ENCODE assay signal across 1 cellular context in genomic region chr10:91883549-91884542, GRCh38.
TF ChIP-seq lines count a peak whose summit lies in the region.

No MANE protein-coding gene starts in this region.

TF ChIP-seq in HEK293, 187 proteins besides CTCF, POLR2A, EP300 and RAD21 (continued from another document):
- TF ChIP-seq KLF17 (tag by site-specific recombination; IDR thresholded peaks at IDR 0.05) (no peak), ZIC2 (tag by site-specific recombination; IDR thresholded peaks at IDR 0.05) (peak; percentile 90), ZNF211 (tag by site-specific recombination; IDR thresholded peaks at IDR 0.05; ENCODE audit: low read depth) (no peak), ZNF184 (tag by site-specific recombination; IDR thresholded peaks at IDR 0.05) (no peak), SETDB1 (IDR thresholded peaks at IDR 0.05; ENCODE audit: insufficient read length, low read length) (no peak), BCL11B (tag by site-specific recombination; IDR thresholded peaks at IDR 0.05; ENCODE audit: low read depth) (no peak), ZNF701 (tag by site-specific recombination; IDR thresholded peaks at IDR 0.05) (no peak), ZNF658 (tag by site-specific recombination; IDR thresholded peaks at IDR 0.05) (no peak), ZNF175 (tag by site-specific recombination; IDR thresholded peaks at IDR 0.05) (no peak), ZNF391 (tag by site-specific recombination; IDR thresholded peaks at IDR 0.05; ENCODE audit: borderline replicate concordance, low read depth) (no peak), ZNF274 (IDR thresholded peaks at IDR 0.05; ENCODE audit: low read length) (no peak), ZNF274 (tag by site-specific recombination; IDR thresholded peaks at IDR 0.05; ENCODE audit: borderline replicate concordance) (no peak), PRDM10 (tag by site-specific recombination; IDR thresholded peaks at IDR 0.05) (peak; percentile 56; the same call in 1 of the 2 replicates), ZNF529 (tag by site-specific recombination; IDR thresholded peaks at IDR 0.05; ENCODE audit: insufficient replicate concordance) (no peak), ZNF324 (tag by site-specific recombination; IDR thresholded peaks at IDR 0.05) (0 out of 2 replicates have a peak, but pooled peaks have one; percentile 12), ZBTB1 (tag by site-specific recombination; IDR thresholded peaks at IDR 0.05) (no peak), ZNF521 (tag by site-specific recombination; IDR thresholded peaks at IDR 0.05) (no peak), GLIS1 (tag by site-specific recombination; IDR thresholded peaks at IDR 0.05) (peak; percentile 92), ZNF362 (tag by site-specific recombination; IDR thresholded peaks at IDR 0.05) (peak; percentile 64; the same call in 1 of the 2 replicates), MZF1 (tag by site-specific recombination; IDR thresholded peaks at IDR 0.05; ENCODE audit: borderline replicate concordance) (peak; percentile 76; the same call in 1 of the 2 replicates), ZNF416 (tag by site-specific recombination; IDR thresholded peaks at IDR 0.05) (no peak), MEIS1 (CRISPR knock-in tag; IDR thresholded peaks at IDR 0.05; ENCODE audit: borderline replicate concordance) (no peak), ZNF830 (tag by site-specific recombination; IDR thresholded peaks at IDR 0.05; ENCODE audit: low read depth) (no peak), ZNF426 (tag by site-specific recombination; IDR thresholded peaks at IDR 0.05) (no peak), HOXA7 (CRISPR knock-in tag; IDR thresholded peaks at IDR 0.05; ENCODE audit: borderline replicate concordance) (no peak), ZNF514 (tag by site-specific recombination; IDR thresholded peaks at IDR 0.05) (no peak)
- TF ChIP-seq, protein P1, sequence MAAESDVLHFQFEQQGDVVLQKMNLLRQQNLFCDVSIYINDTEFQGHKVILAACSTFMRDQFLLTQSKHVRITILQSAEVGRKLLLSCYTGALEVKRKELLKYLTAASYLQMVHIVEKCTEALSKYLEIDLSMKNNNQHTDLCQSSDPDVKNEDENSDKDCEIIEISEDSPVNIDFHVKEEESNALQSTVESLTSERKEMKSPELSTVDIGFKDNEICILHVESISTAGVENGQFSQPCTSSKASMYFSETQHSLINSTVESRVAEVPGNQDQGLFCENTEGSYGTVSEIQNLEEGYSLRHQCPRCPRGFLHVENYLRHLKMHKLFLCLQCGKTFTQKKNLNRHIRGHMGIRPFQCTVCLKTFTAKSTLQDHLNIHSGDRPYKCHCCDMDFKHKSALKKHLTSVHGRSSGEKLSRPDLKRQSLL (tag by site-specific recombination; IDR thresholded peaks at IDR 0.05): peak; percentile 89
- TF ChIP-seq, protein P2, sequence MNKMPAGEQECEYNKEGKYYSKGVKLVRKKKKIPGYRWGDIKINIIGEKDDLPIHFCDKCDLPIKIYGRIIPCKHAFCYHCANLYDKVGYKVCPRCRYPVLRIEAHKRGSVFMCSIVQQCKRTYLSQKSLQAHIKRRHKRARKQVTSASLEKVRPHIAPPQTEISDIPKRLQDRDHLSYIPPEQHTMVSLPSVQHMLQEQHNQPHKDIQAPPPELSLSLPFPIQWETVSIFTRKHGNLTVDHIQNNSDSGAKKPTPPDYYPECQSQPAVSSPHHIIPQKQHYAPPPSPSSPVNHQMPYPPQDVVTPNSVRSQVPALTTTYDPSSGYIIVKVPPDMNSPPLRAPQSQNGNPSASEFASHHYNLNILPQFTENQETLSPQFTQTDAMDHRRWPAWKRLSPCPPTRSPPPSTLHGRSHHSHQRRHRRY (tag by site-specific recombination; IDR thresholded peaks at IDR 0.05): no peak
- TF ChIP-seq, protein P3, sequence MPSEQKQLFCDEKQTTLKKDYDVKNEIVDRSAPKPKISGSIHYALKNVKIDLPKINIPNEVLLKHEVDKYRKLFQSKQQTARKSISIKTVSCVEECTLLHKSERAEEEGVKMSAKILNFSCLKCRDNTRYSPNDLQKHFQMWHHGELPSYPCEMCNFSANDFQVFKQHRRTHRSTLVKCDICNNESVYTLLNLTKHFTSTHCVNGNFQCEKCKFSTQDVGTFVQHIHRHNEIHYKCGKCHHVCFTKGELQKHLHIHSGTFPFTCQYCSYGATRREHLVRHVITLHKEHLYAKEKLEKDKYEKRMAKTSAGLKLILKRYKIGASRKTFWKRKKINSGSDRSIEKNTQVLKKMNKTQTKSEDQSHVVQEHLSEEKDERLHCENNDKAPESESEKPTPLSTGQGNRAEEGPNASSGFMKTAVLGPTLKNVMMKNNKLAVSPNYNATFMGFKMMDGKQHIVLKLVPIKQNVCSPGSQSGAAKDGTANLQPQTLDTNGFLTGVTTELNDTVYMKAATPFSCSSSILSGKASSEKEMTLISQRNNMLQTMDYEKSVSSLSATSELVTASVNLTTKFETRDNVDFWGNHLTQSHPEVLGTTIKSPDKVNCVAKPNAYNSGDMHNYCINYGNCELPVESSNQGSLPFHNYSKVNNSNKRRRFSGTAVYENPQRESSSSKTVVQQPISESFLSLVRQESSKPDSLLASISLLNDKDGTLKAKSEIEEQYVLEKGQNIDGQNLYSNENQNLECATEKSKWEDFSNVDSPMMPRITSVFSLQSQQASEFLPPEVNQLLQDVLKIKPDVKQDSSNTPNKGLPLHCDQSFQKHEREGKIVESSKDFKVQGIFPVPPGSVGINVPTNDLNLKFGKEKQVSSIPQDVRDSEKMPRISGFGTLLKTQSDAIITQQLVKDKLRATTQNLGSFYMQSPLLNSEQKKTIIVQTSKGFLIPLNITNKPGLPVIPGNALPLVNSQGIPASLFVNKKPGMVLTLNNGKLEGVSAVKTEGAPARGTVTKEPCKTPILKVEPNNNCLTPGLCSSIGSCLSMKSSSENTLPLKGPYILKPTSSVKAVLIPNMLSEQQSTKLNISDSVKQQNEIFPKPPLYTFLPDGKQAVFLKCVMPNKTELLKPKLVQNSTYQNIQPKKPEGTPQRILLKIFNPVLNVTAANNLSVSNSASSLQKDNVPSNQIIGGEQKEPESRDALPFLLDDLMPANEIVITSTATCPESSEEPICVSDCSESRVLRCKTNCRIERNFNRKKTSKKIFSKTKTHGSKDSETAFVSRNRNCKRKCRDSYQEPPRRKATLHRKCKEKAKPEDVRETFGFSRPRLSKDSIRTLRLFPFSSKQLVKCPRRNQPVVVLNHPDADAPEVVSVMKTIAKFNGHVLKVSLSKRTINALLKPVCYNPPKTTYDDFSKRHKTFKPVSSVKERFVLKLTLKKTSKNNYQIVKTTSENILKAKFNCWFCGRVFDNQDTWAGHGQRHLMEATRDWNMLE (tag by site-specific recombination; conservative IDR thresholded peaks at IDR 0.05; ENCODE audit: low read depth): peak; percentile 18; the same call in 1 of the 2 replicates
- TF ChIP-seq, protein P4, sequence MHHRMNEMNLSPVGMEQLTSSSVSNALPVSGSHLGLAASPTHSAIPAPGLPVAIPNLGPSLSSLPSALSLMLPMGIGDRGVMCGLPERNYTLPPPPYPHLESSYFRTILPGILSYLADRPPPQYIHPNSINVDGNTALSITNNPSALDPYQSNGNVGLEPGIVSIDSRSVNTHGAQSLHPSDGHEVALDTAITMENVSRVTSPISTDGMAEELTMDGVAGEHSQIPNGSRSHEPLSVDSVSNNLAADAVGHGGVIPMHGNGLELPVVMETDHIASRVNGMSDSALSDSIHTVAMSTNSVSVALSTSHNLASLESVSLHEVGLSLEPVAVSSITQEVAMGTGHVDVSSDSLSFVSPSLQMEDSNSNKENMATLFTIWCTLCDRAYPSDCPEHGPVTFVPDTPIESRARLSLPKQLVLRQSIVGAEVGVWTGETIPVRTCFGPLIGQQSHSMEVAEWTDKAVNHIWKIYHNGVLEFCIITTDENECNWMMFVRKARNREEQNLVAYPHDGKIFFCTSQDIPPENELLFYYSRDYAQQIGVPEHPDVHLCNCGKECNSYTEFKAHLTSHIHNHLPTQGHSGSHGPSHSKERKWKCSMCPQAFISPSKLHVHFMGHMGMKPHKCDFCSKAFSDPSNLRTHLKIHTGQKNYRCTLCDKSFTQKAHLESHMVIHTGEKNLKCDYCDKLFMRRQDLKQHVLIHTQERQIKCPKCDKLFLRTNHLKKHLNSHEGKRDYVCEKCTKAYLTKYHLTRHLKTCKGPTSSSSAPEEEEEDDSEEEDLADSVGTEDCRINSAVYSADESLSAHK (tag by site-specific recombination; IDR thresholded peaks at IDR 0.05): peak; percentile 72
